Comparison of ENCODE assay signal across 21 cellular contexts in genomic region chr6:52106994-52107393, GRCh38. TPM values are rescaled to one million over a fixed set of nuclear protein-coding genes. Genes with fewer than 3 reads are reported as not detected.
A peak's percentile ranks its signal among the peaks of the same experiment; 100 is the strongest.
DNase-seq lines count a peak whose midpoint lies in the region; ATAC-seq and TF ChIP-seq lines count a peak whose summit lies in the region.
"Had no signal": no experiment of that assay in that cellular context is flagged by ENCODE, and none has a peak within 500 bp of the region (broad histone marks: within the 10 kb centered on the region; RNA-seq: fewer than 3 reads in every experiment).

No MANE protein-coding gene starts in this region.

- H3K36me3 Mint-ChIP-seq in endodermal cell (ENCODE audit: low read depth) (no peaks in the 10 kb centered on the region), nephron (ENCODE audit: low read depth) (no peaks in the 10 kb centered on the region)
- H3K36me3 Mint-ChIP-seq in CD4-positive, alpha-beta T cell (ENCODE audit: low read depth), result no peaks in the 10 kb centered on the region
- H3K36me3 Mint-ChIP-seq: CD4-positive, alpha-beta memory T cell had no signal

- ATAC-seq in CD4-positive, alpha-beta T cell (ENCODE audit: poor library complexity), result no peak

- H3K4me1 ChIP-seq in endodermal cell (ENCODE audit: control insufficient read depth, insufficient read depth, low read length), result no peaks in the 10 kb centered on the region
- H3K4me1 ChIP-seq: Peyer's patch, SJSA1 had no signal

- no peaks in the 10 kb centered on the region for H3K36me3 ChIP-seq in endodermal cell (ENCODE audit: control insufficient read depth, insufficient read depth, low read length)
- H3K36me3 ChIP-seq: Peyer's patch, SJSA1 had no signal

- H3K9me3 Mint-ChIP-seq in endodermal cell (no peaks in the 10 kb centered on the region), nephron (peaks cover 9% of the 10 kb centered on the region)
- H3K9me3 Mint-ChIP-seq in CD4-positive, alpha-beta T cell, result no peaks in the 10 kb centered on the region

- H3K4me3 ChIP-seq in endodermal cell (ENCODE audit: low read length), result no peak overlapping the region
- H3K4me3 ChIP-seq: Peyer's patch, SJSA1 had no signal

- H3K27me3 Mint-ChIP-seq in endodermal cell (ENCODE audit: insufficient read depth) (no peaks in the 10 kb centered on the region), nephron (ENCODE audit: low read depth) (peaks cover 4% of the 10 kb centered on the region)
- peaks cover 35% of the 10 kb centered on the region for H3K27me3 Mint-ChIP-seq in CD4-positive, alpha-beta T cell

- H3K4me3 Mint-ChIP-seq in endodermal cell (no peak overlapping the region), nephron (peak overlapping the region in 2 of 3 experiments; percentile 33 to 78)
- H3K4me3 Mint-ChIP-seq in CD4-positive, alpha-beta T cell, result no peak overlapping the region
- H3K4me3 Mint-ChIP-seq: CD4-positive, alpha-beta memory T cell had no signal

- CTCF ChIA-PET in CD4-positive, alpha-beta T cell (lab: Charles Lee), result no interaction called here

- H3K27ac Mint-ChIP-seq in endodermal cell, result peak overlapping the region; percentile 45
- peak overlapping the region; percentile 45 to 71 (median 68) for H3K27ac Mint-ChIP-seq in nephron
- no peak overlapping the region for H3K27ac Mint-ChIP-seq in CD4-positive, alpha-beta T cell
- H3K27ac Mint-ChIP-seq: CD4-positive, alpha-beta memory T cell had no signal

- TF ChIP-seq CTCF in endodermal cell (conservative IDR thresholded peaks at IDR 0.05), result no peak
- TF ChIP-seq CTCF in nephron (IDR thresholded peaks at IDR 0.05; ENCODE audit: unreplicated experiment in 3 of 3), result no peak
- TF ChIP-seq CTCF in CD4-positive, alpha-beta T cell (IDR thresholded peaks at IDR 0.05), result no peak

- H3K9ac ChIP-seq in endodermal cell (ENCODE audit: extremely low read depth, low read length, poor library complexity, severe bottlenecking), result no peak overlapping the region

- H3K27ac ChIP-seq in endodermal cell (ENCODE audit: low read depth, low read length), result no peak overlapping the region
- no peak overlapping the region for H3K27ac ChIP-seq in CD4-positive, alpha-beta T cell (ENCODE audit: low read depth, low read length)
- H3K27ac ChIP-seq: Peyer's patch, SJSA1 had no signal

- intact Hi-C loops in posterior cingulate gyrus (cut with DNase I), result no loop called here
- intact Hi-C loops in CD4-positive, alpha-beta T cell (cut with DNase I, micrococcal nuclease), result no loop called here

- H3K4me1 Mint-ChIP-seq in endodermal cell (no peaks in the 10 kb centered on the region), nephron (peaks cover 73% of the 10 kb centered on the region)
- H3K4me1 Mint-ChIP-seq in CD4-positive, alpha-beta T cell (ENCODE audit: low read depth), result no peaks in the 10 kb centered on the region

- H3K27me3 ChIP-seq in endodermal cell (ENCODE audit: control insufficient read depth, insufficient read depth, low read length, poor library complexity, severe bottlenecking), result no peaks in the 10 kb centered on the region
- H3K27me3 ChIP-seq in CD4-positive, alpha-beta T cell (ENCODE audit: control insufficient read depth, insufficient read depth, low read length), result no peaks in the 10 kb centered on the region
- H3K27me3 ChIP-seq: Peyer's patch had no signal

- H3K9me3 ChIP-seq in endodermal cell (ENCODE audit: control insufficient read depth, low read length), result no peaks in the 10 kb centered on the region
- H3K9me3 ChIP-seq in CD4-positive, alpha-beta T cell (ENCODE audit: control insufficient read depth, low read length), result no peaks in the 10 kb centered on the region
- H3K9me3 ChIP-seq: Peyer's patch, SJSA1 had no signal

- POLR2A ChIA-PET in CD4-positive, alpha-beta T cell (lab: Charles Lee), result no interaction called here

- DNase-seq in NCI-H69 (lab: John Stamatoyannopoulos, UW), result peak; percentile 30
- peak; percentile 44 for DNase-seq in endodermal cell
- no peak for DNase-seq in posterior cingulate gyrus
- DNase-seq in CD4-positive, alpha-beta T cell, result no peak
- DNase-seq in RKO (ENCODE audit: low spot score), result no peak
- no peak for DNase-seq in SKM-1 (lab: John Stamatoyannopoulos, UW; ENCODE audit: unreplicated experiment)
- DNase-seq: CD4-positive, alpha-beta memory T cell; DMS153; Kasumi-1; NCI-H1417; NCI-H187; NCI-H2227 treated with DMSO at 0.1 percent for 48 hours; NCI-H510A; NCI-H748 treated with DMSO at 0.1 percent for 48 hours; Peyer's patch had no signal

RNA-seq across cellular contexts. Expression of gene PKHD1, which starts 19.6 kb away (rescaled TPM):
- under 1 TPM; 0.20 TPM for total RNA-seq in endodermal cell
- 0.14 TPM for polyA plus RNA-seq in endodermal cell (2013, experiment 1 of 2)
- 0.12 TPM for polyA plus RNA-seq in endodermal cell (2013, experiment 2 of 2)
- total RNA-seq in CD4-positive, alpha-beta T cell, result under 1 TPM in 1 of 2 experiments, not detected in 1; 0.03 TPM
- total RNA-seq: CD4-positive, alpha-beta memory T cell; H4; MCF 10A; OCI-LY7 had no signal
- polyA plus RNA-seq: BJ; CD4-positive, alpha-beta memory T cell had no signal

Comparison
In these comparisons a context has a peak if more than half of its experiments do, and no peak if none do; other contexts are left out.
1. DNase-seq: peak in NCI-H69 (single experiment) and endodermal cell (single experiment); none in posterior cingulate gyrus (0 of 10), CD4-positive, alpha-beta T cell (0 of 10), RKO (single experiment) and SKM-1 (single experiment).
2. H3K4me3 Mint-ChIP-seq: peak in nephron (2 of 3); none in endodermal cell (single experiment) and CD4-positive, alpha-beta T cell (single experiment).